ENCODE assay signal across 8 cellular contexts in the genomic region with DNA sequence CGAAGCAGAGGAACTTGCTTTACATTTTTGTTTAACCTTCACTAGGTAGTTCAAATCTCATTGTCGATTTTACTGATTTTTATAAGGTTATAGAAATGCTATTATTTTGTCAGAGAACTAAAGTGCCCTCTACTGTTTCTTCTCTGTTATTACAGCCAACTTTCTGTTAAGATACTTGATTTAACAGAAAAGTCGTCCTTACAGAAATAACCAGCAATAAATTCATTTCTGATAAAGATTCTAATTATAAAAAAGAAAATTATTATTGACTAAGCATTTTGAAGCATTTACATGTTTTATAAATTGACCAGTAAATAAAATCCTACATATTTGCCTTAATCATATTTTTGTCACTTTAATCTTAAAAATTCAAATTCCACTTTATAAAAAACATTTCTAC.
A peak's percentile ranks its signal among the peaks of the same experiment; 100 is the strongest.
DNase-seq lines count a peak whose midpoint lies in the region; ATAC-seq, FAIRE-seq and TF ChIP-seq lines count a peak whose summit lies in the region.

No MANE protein-coding gene starts in this region.

- TF ChIP-seq CTCF in D721Med (IDR thresholded peaks at IDR 0.05; ENCODE audit: insufficient read depth, missing control alignments) (peak; percentile 58), hepatocyte (IDR thresholded peaks at IDR 0.05; ENCODE audit: poor library complexity) (peak; percentile 73), tibial nerve (IDR thresholded peaks at IDR 0.05) (peak; percentile 59 to 77 (median 68))

- TF ChIP-seq EP300 in tibial nerve (IDR thresholded peaks at IDR 0.05) = no peak

- no peaks in the 10 kb centered on the region for H3K9me2 ChIP-seq in Karpas-422 (replicated peaks; ENCODE audit: insufficient read depth, low read length)
- no peaks in the 10 kb centered on the region for H3K9me2 ChIP-seq in hepatocyte (replicated peaks; ENCODE audit: insufficient read depth)

- DNase-seq in D721Med (ENCODE audit: insufficient read length, low spot score) = no peak
- peak; percentile 78 for DNase-seq in Karpas-422
- DNase-seq in hepatocyte (ENCODE audit: low spot score) = peak; percentile 17
- no peak for DNase-seq in tibial nerve (ENCODE audit: low spot score in 2 of 2)
- DNase-seq in MG63 = no peak
- DNase-seq in HEK293T (ENCODE audit: extremely low spot score) = no peak

- no peaks in the 10 kb centered on the region for H3K27me3 ChIP-seq in Karpas-422 (ENCODE audit: low read length)
- no peaks in the 10 kb centered on the region for H3K27me3 ChIP-seq in hepatocyte
- H3K27me3 ChIP-seq in tibial nerve = no peaks in the 10 kb centered on the region
- no peaks in the 10 kb centered on the region for H3K27me3 ChIP-seq in MG63

- H3K79me2 ChIP-seq in Karpas-422 (ENCODE audit: low read length) = no peaks in the 10 kb centered on the region
- H3K79me2 ChIP-seq in hepatocyte = no peaks in the 10 kb centered on the region

- H3K4me1 ChIP-seq in Karpas-422 (ENCODE audit: low read length) (no peaks in the 10 kb centered on the region), hepatocyte (ENCODE audit: insufficient read depth) (no peaks in the 10 kb centered on the region), tibial nerve (peaks cover 0 to 23% (median 10%) of the 10 kb centered on the region in 4 donors)

- H3K27ac ChIP-seq in Karpas-422 (ENCODE audit: low read length) (no peak overlapping the region), hepatocyte (no peak overlapping the region), tibial nerve (peak overlapping the region in 1 of 4 donors; percentile 75)

- no peaks in the 10 kb centered on the region for H3K9me3 ChIP-seq in Karpas-422 (ENCODE audit: low read length)
- no peaks in the 10 kb centered on the region for H3K9me3 ChIP-seq in hepatocyte (ENCODE audit: low read depth)
- no peaks in the 10 kb centered on the region for H3K9me3 ChIP-seq in tibial nerve
- no peaks in the 10 kb centered on the region for H3K9me3 ChIP-seq in MG63

- TF ChIP-seq POLR2A in tibial nerve (IDR thresholded peaks at IDR 0.05) = no peak

- H2AFZ ChIP-seq in Karpas-422 (ENCODE audit: low read length) = no peak overlapping the region
- H2AFZ ChIP-seq in hepatocyte = no peak overlapping the region

- H3K4me2 ChIP-seq in Karpas-422 (ENCODE audit: low read depth, low read length, poor library complexity, severe bottlenecking) (no peak overlapping the region), hepatocyte (no peak overlapping the region)

- H3K36me3 ChIP-seq in Karpas-422 (ENCODE audit: insufficient read depth, low read length) (no peaks in the 10 kb centered on the region), hepatocyte (replicated peaks; ENCODE audit: insufficient read depth, low read depth) (no peaks in the 10 kb centered on the region), tibial nerve (no peaks in the 10 kb centered on the region), MG63 (no peaks in the 10 kb centered on the region)

- WGBS in hepatocyte (ENCODE audit: low lambda C conversion rate, missing lambda C conversion rate) = 32% methylated on average over 3 of the region's 3 CpGs
- 15 to 16% methylated on average over 3 of the region's 3 CpGs for whole genome bisulfite sequencing in tibial nerve, 2 donors

- FAIRE-seq in D721Med (lab: Jason Lieb, UNC) (peak; percentile 55), TTC549 (lab: Jason Lieb, UNC) (peak; percentile 85)

- H3K9ac ChIP-seq in Karpas-422 (ENCODE audit: low read length) = no peak overlapping the region

- H4K20me1 ChIP-seq in Karpas-422 (ENCODE audit: insufficient read depth, low read depth, low read length) (no peaks in the 10 kb centered on the region), hepatocyte (ENCODE audit: insufficient read depth, poor library complexity, severe bottlenecking) (no peaks in the 10 kb centered on the region)

- POLR2A ChIA-PET in HEK293T (lab: Yijun Ruan, JAX) = no interaction called here

- no peak overlapping the region for H3K4me3 ChIP-seq in Karpas-422 (ENCODE audit: low read length)
- H3K4me3 ChIP-seq in hepatocyte = no peak overlapping the region
- H3K4me3 ChIP-seq in tibial nerve = no peak overlapping the region
- no peak overlapping the region for H3K4me3 ChIP-seq in MG63

- CTCF ChIA-PET in HEK293T (lab: Yijun Ruan, JAX) = interaction anchor here (0.6 kb wide), 1 partner anchor 158 kb away, joined by 3 read pairs; no protein-coding TSS in a partner anchor

- no peak for ATAC-seq in HG02588 (IDR thresholded peaks at IDR 0.05; ENCODE audit: unreplicated experiment)

TF ChIP-seq in HEK293T, 16 proteins besides CTCF, POLR2A, EP300 and RAD21:
- no peak for TF ChIP-seq FOXA1 (IDR thresholded peaks at IDR 0.05)
- no peak for TF ChIP-seq ELF4 (IDR thresholded peaks at IDR 0.05)
- TF ChIP-seq FOXK2 (IDR thresholded peaks at IDR 0.05) = no peak
- no peak for TF ChIP-seq FOXM1 (IDR thresholded peaks at IDR 0.05; ENCODE audit: borderline replicate concordance)
- TF ChIP-seq ARNT (IDR thresholded peaks at IDR 0.05) = no peak
- no peak for TF ChIP-seq SP1 (IDR thresholded peaks at IDR 0.05)
- no peak for TF ChIP-seq NFRKB (IDR thresholded peaks at IDR 0.05)
TF ChIP-seq in HEK293T: peak in this region for 0.

Comparison
In these comparisons a context has a peak if more than half of its experiments do, and no peak if none do; other contexts are left out.
1. DNase-seq: peak in Karpas-422 (single experiment) and hepatocyte (single experiment); none in D721Med (single experiment), tibial nerve (0 of 2), MG63 (single experiment) and HEK293T (single experiment).
2. Peak in every context shown above with its lines, with median percentiles within 50 percentile points of each other: CTCF ChIP-seq.